In the genomic region with DNA sequence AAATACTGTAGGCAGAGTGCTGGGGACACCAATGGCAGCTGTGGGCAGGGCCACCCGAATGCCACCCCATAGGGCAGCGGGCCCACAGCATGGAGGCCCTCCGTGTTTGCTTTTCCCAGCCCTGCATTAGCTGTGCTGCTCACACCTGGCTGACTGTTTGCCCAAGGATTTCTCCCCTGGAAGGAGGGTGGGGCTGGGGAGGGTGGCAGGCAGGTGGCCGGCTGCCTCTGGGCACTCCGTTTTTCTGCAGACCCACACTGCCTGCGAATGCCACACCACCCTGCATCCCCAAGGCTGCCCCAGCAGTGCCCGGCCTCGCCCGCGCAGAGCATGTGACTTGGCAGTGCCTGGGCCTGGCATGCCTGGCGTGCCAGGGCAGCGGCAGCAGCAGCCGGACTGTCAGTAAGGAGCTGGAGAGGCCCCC, we compare ENCODE assay signal across 12 cellular contexts. TPM values are rescaled to one million over a fixed set of nuclear protein-coding genes. Genes with fewer than 3 reads are reported as not detected.
DNase-seq lines count a peak whose midpoint lies in the region; ATAC-seq and TF ChIP-seq lines count a peak whose summit lies in the region.
"Had no signal": no experiment of that assay in that cellular context is flagged by ENCODE, and none has a peak within 500 bp of the region (broad histone marks: within the 10 kb centered on the region; RNA-seq: fewer than 3 reads in every experiment).

No MANE protein-coding gene starts in this region.

- peak; percentile 86 for DNase-seq in NCI-H146 treated with DMSO at 0.1 percent for 48 hours (lab: John Stamatoyannopoulos, UW; ENCODE audit: unreplicated experiment)
- peak; percentile 66 for DNase-seq in SW480 (ENCODE audit: low spot score)
- DNase-seq in hypothalamus (lab: John Stamatoyannopoulos, UW), result peak in 31 of 51 donors; percentile 8 to 77 (median 40)
- peak; percentile 72 for DNase-seq in transverse colon
- no peak for DNase-seq in GM13976 (ENCODE audit: low spot score)
- DNase-seq: activated T-cell treated with anti-CD3 and anti-CD28 coated beads, Interleukin-2, amount 50 U/mL, for 4 hours; effector CD8-positive, alpha-beta T cell; NCI-H1436 treated with DMSO at 0.1 percent for 48 hours; stimulated activated naive B cell treated with anti-CD40 and anti-IgM and Interleukin-4, amounts not matched to agents 10 μg/mL and 1 μg/mL and 100 μg/mL, for 72 hours; T-helper 17 cell had no signal

- TF ChIP-seq POLR2A in transverse colon (IDR thresholded peaks at IDR 0.05), result no peak

- no peak overlapping the region for H3K4me3 ChIP-seq in transverse colon

- WGBS in transverse colon (ENCODE audit: low coverage in 1 of 2), 2 donors, result 63% methylated on average over 13 of the region's 13 CpGs; no CpG with 5 or more reads in 1 of the 2 donors

- in situ Hi-C loops in transverse colon (cut with MboI; ENCODE audit: low pct_ligation_motif_present in 1 of 4, low pct_unique_long_range_greater_than_20kb in 1 of 4, low sequenced_read_pairs in 3 of 4), result no loop called here
- in situ Hi-C loops in GM13976 (cut with MboI; ENCODE audit: low sequenced_read_pairs, unreplicated experiment), result no loop called here

- H3K36me3 ChIP-seq in transverse colon, result no peaks in the 10 kb centered on the region

- intact Hi-C loops in transverse colon (cut with DNase I; ENCODE audit: low total_unique reads), result no loop called here

- no peaks in the 10 kb centered on the region for H3K9me3 ChIP-seq in transverse colon

- ATAC-seq in GM21447 (IDR thresholded peaks at IDR 0.05; ENCODE audit: unreplicated experiment) (no peak), HG02798 (IDR thresholded peaks at IDR 0.05; ENCODE audit: poor library complexity, unreplicated experiment) (no peak)
- ATAC-seq: activated T-cell treated with anti-CD3 and anti-CD28 coated beads, Interleukin-2, amount 50 U/mL, for 4 hours; stimulated activated naive B cell treated with anti-CD40 and anti-IgM and Interleukin-4, amounts not matched to agents 10 μg/mL and 1 μg/mL and 100 μg/mL, for 72 hours; T-helper 17 cell had no signal

- peak overlapping the region; percentile 80 to 97 (median 85) for H3K27ac ChIP-seq in transverse colon

- H3K27me3 ChIP-seq in transverse colon, result no peaks in the 10 kb centered on the region

- no peak for TF ChIP-seq EP300 in transverse colon (IDR thresholded peaks at IDR 0.05; ENCODE audit: low read depth)

- H3K4me1 ChIP-seq in transverse colon, result peaks cover 55 to 70% (median 67%) of the 10 kb centered on the region in 4 donors

- TF ChIP-seq CTCF in transverse colon (IDR thresholded peaks at IDR 0.05) (no peak), GM13976 (IDR thresholded peaks at IDR 0.05; ENCODE audit: borderline replicate concordance, control extremely low read depth, extremely low read depth, insufficient read depth, missing control alignments) (no peak)

RNA-seq across cellular contexts. Expression of gene DAGLA, which starts 19.6 kb away (rescaled TPM):
- total RNA-seq in transverse colon, result 10 to 100 TPM; 11.9 to 31.4 (median 17.0) TPM

RNA-seq across cellular contexts. Expression of gene MYRF, which starts 52.7 kb away (rescaled TPM):
- 10 to 100 TPM in 3 of 4 donors, 1 to 10 TPM in 1; 2.0 to 14.2 (median 10.7) TPM for total RNA-seq in transverse colon
